30 cellular contexts compared by ENCODE assay signal in the genomic region with DNA sequence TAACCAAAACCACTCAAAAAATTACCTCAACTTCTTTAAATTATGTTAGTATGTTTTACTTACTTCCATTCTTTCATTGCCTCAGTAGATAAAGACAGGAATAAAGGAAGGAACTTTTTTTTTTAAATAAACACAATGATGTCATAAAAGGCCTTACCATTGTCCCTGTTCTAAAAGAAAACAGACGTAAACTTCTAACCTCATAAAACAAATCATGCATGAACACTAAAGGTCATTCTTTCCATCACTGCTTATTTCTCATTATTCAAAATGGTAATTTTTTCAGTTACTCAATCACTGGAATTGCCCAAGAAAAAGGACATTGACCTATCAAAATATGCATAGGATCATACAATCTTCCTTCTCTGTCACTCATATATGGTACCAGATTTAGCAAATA.
"Had no signal": no experiment of that assay in that cellular context is flagged by ENCODE, and none has a peak within 500 bp of the region (broad histone marks: within the 10 kb centered on the region; RNA-seq: fewer than 3 reads in every experiment).

No MANE protein-coding gene starts in this region.

- H3K4me1 ChIP-seq: body of pancreas, heart right ventricle, prostate gland, upper lobe of left lung, vagina had no signal

- DNase-seq: activated CD4-positive, alpha-beta T cell treated with anti-CD3 and anti-CD28 coated beads for 36 hours; activated CD4-positive, CD25-positive, alpha-beta regulatory T cell; activated CD8-positive, alpha-beta memory T cell treated with anti-CD3 and anti-CD28 coated beads, Interleukin-2, amount 10 ng/mL, durations not matched to agents 7 days and 5 days; activated CD8-positive, alpha-beta T cell treated with anti-CD3 and anti-CD28 coated beads, Interleukin-2, amount 10 ng/mL, durations not matched to agents 7 days and 5 days; activated naive CD4-positive, alpha-beta T cell; activated T-cell treated with anti-CD3 and anti-CD28 coated beads, Interleukin-2, amount 50 U/mL, for 48 hours; anterior cingulate cortex; body of pancreas; dorsolateral prefrontal cortex; effector memory CD4-positive, alpha-beta T cell; foreskin melanocyte; heart right ventricle; left cardiac atrium; left ventricle myocardium superior; mucosa of descending colon; ovary; stimulated activated CD4-positive, alpha-beta T cell treated with anti-CD3 and anti-CD28 coated beads, Interleukin-1b, Interleukin-23, amount 100 ng/mL, for 48 hours; stimulated activated CD4-positive, alpha-beta T cell treated with anti-CD3 and anti-CD28 coated beads, Interleukin-4, amount 100 ng/mL, for 4 hours; stimulated activated CD8-positive, alpha-beta memory T cell treated with anti-CD3 and anti-CD28 coated beads, Interleukin-4, amount 100 ng/mL, for 48 hours; stimulated activated naive CD8-positive, alpha-beta T cell treated with anti-CD3 and anti-CD28 coated beads, Interleukin-15, amount 100 ng/mL, for 72 hours; substantia nigra; thyroid gland; upper lobe of left lung had no signal

- H3K9me3 ChIP-seq: body of pancreas, heart right ventricle, mucosa of descending colon, neutrophil, ovary, prostate gland, thyroid gland, upper lobe of left lung, vagina had no signal

- H3K27ac ChIP-seq: body of pancreas, dorsolateral prefrontal cortex, heart right ventricle, neutrophil, ovary, prostate gland, thyroid gland, upper lobe of left lung, vagina had no signal

- H3K4me3 ChIP-seq: body of pancreas, dorsolateral prefrontal cortex, heart right ventricle, mucosa of descending colon, ovary, prostate gland, smooth muscle cell, thyroid gland, upper lobe of left lung, vagina had no signal

- H3K36me3 ChIP-seq: heart right ventricle, neutrophil, ovary, prostate gland, thyroid gland, upper lobe of left lung, vagina had no signal

- ATAC-seq: activated CD4-positive, alpha-beta T cell treated with anti-CD3 and anti-CD28 coated beads for 36 hours; activated CD8-positive, alpha-beta memory T cell treated with anti-CD3 and anti-CD28 coated beads, Interleukin-2, amount 10 ng/mL, durations not matched to agents 7 days and 5 days; activated CD8-positive, alpha-beta T cell treated with anti-CD3 and anti-CD28 coated beads, Interleukin-2, amount 10 ng/mL, durations not matched to agents 7 days and 5 days; activated naive CD4-positive, alpha-beta T cell treated with anti-CD3 and anti-CD28 coated beads, Interleukin-2, amount 50 U/mL, for 72 hours; body of pancreas; esophagus mucosa; heart right ventricle; left cardiac atrium; left ventricle myocardium superior; mucosa of descending colon; stimulated activated memory B cell treated with anti-CD40 and anti-IgM and Interleukin-4, amounts not matched to agents 10 μg/mL and 1 μg/mL and 100 μg/mL, for 72 hours; stimulated activated naive CD8-positive, alpha-beta T cell treated with anti-CD3 and anti-CD28 coated beads, Interleukin-15, amount 100 ng/mL, for 72 hours had no signal
